In the genomic region with DNA sequence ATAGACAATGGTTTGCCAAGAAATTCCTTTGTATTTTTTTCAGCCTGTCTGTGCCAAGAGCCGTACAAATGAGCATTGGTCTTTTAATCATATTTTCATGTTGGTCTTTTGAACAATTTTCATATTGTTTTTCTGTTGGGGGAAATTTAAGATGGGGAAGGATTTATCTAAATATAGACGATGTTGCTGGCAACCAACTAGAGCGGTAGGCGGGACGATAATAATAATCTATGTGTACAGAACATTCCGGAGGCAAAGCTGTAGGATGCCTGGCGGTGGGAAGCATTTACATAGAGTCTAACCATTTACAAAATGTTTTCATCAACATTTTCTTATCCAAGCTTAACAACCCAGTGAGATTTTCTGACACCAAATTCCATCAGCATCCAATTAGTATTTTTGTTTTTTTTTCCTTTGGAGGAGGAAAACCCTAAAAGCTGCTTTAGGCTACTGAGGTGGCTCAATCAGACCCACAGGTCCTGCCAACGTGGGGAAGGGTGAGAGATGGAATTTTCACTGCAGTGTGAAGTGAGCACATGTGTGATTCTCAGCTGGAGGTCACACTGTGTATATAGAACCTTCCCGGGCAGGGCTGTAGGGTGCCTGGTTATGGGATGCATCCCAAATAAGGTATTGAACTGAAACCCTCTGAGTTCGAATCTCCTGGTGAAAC, we compare ENCODE assay signal across 11 cellular contexts. TPM values are rescaled to one million over a fixed set of nuclear protein-coding genes. Genes with fewer than 3 reads are reported as not detected.
DNase-seq lines count a peak whose midpoint lies in the region; ATAC-seq and TF ChIP-seq lines count a peak whose summit lies in the region.
"Had no signal": no experiment of that assay in that cellular context is flagged by ENCODE, and none has a peak within 500 bp of the region (broad histone marks: within the 10 kb centered on the region; RNA-seq: fewer than 3 reads in every experiment).

No MANE protein-coding gene starts in this region.

- intact Hi-C loops in vagina (cut with DNase I), result no loop called here

- H3K9me3 ChIP-seq in vagina, result no peaks in the 10 kb centered on the region
- H3K9me3 ChIP-seq: colonic mucosa had no signal

- peaks cover 35% of the 10 kb centered on the region for H3K4me1 Mint-ChIP-seq in stimulated activated naive CD8-positive, alpha-beta T cell treated with anti-CD3 and anti-CD28 coated beads, Interleukin-15, Interleukin-2, amounts not matched to agents 100 ng/mL and 50 ng/mL, for 24 hours (ENCODE audit: low read depth)
- peaks cover 52% of the 10 kb centered on the region for H3K4me1 Mint-ChIP-seq in stimulated activated naive CD8-positive, alpha-beta T cell treated with anti-CD3 and anti-CD28 coated beads, Interleukin-15, amount 100 ng/mL, for 72 hours
- H3K4me1 Mint-ChIP-seq in chondrocyte (ENCODE audit: low read depth) (peaks cover 70% of the 10 kb centered on the region), nephron (peaks cover 49% of the 10 kb centered on the region)

- peak overlapping the region; percentile 68 for H3K27ac Mint-ChIP-seq in stimulated activated naive CD8-positive, alpha-beta T cell treated with anti-CD3 and anti-CD28 coated beads, Interleukin-15, Interleukin-2, amounts not matched to agents 100 ng/mL and 50 ng/mL, for 24 hours
- H3K27ac Mint-ChIP-seq in stimulated activated naive CD8-positive, alpha-beta T cell treated with anti-CD3 and anti-CD28 coated beads, Interleukin-15, amount 100 ng/mL, for 72 hours, result peak overlapping the region in 1 of 2 donors; percentile 90
- H3K27ac Mint-ChIP-seq in chondrocyte (ENCODE audit: unreplicated experiment) (peak overlapping the region; percentile 95), nephron (peak overlapping the region; percentile 84 to 93 (median 91))

- no peak overlapping the region for H3K4me3 Mint-ChIP-seq in stimulated activated naive CD8-positive, alpha-beta T cell treated with anti-CD3 and anti-CD28 coated beads, Interleukin-15, Interleukin-2, amounts not matched to agents 100 ng/mL and 50 ng/mL, for 24 hours
- H3K4me3 Mint-ChIP-seq in stimulated activated naive CD8-positive, alpha-beta T cell treated with anti-CD3 and anti-CD28 coated beads, Interleukin-15, amount 100 ng/mL, for 72 hours, result peak overlapping the region in 1 of 2 donors; percentile 31
- H3K4me3 Mint-ChIP-seq in chondrocyte (ENCODE audit: unreplicated experiment), result no peak overlapping the region
- peak overlapping the region in 2 of 3 experiments; percentile 11 to 31 for H3K4me3 Mint-ChIP-seq in nephron

- TF ChIP-seq POLR2A in vagina (IDR thresholded peaks at IDR 0.05), result no peak

- no peaks in the 10 kb centered on the region for H3K36me3 Mint-ChIP-seq in stimulated activated naive CD8-positive, alpha-beta T cell treated with anti-CD3 and anti-CD28 coated beads, Interleukin-15, Interleukin-2, amounts not matched to agents 100 ng/mL and 50 ng/mL, for 24 hours (ENCODE audit: low read depth)
- no peaks in the 10 kb centered on the region for H3K36me3 Mint-ChIP-seq in chondrocyte (ENCODE audit: low read depth)
- H3K36me3 Mint-ChIP-seq in nephron (ENCODE audit: low read depth), result no peaks in the 10 kb centered on the region

- no peaks in the 10 kb centered on the region for H3K36me3 ChIP-seq in vagina
- H3K36me3 ChIP-seq: colonic mucosa had no signal

- H3K27me3 ChIP-seq in vagina (no peaks in the 10 kb centered on the region), foreskin keratinocyte (no peaks in the 10 kb centered on the region)
- H3K27me3 ChIP-seq: colonic mucosa had no signal

- H3K9me3 Mint-ChIP-seq in stimulated activated naive CD8-positive, alpha-beta T cell treated with anti-CD3 and anti-CD28 coated beads, Interleukin-15, Interleukin-2, amounts not matched to agents 100 ng/mL and 50 ng/mL, for 24 hours, result no peaks in the 10 kb centered on the region
- H3K9me3 Mint-ChIP-seq in stimulated activated naive CD8-positive, alpha-beta T cell treated with anti-CD3 and anti-CD28 coated beads, Interleukin-15, amount 100 ng/mL, for 72 hours, result no peaks in the 10 kb centered on the region
- H3K9me3 Mint-ChIP-seq in chondrocyte (ENCODE audit: low read depth), result no peaks in the 10 kb centered on the region
- H3K9me3 Mint-ChIP-seq in nephron, result no peaks in the 10 kb centered on the region

- H3K4me1 ChIP-seq in vagina (peaks cover 34% of the 10 kb centered on the region), foreskin keratinocyte (peaks cover 39% of the 10 kb centered on the region)
- H3K4me1 ChIP-seq: colonic mucosa had no signal

- no peak for DNase-seq in stimulated activated naive CD8-positive, alpha-beta T cell treated with anti-CD3 and anti-CD28 coated beads, Interleukin-15, amount 100 ng/mL, for 72 hours
- DNase-seq in chondrocyte (ENCODE audit: low spot score) (no peak), vagina (ENCODE audit: extremely low spot score in 2 of 2) (no peak), foreskin keratinocyte (no peak), NCI-H2029 treated with DMSO at 0.1 percent for 48 hours (lab: John Stamatoyannopoulos, UW) (no peak)
- no peak for DNase-seq in activated CD4-positive, alpha-beta T cell treated with anti-CD3 and anti-CD28 coated beads for 48 hours
- DNase-seq: colonic mucosa; left colon; stimulated activated CD4-positive, alpha-beta T cell treated with anti-CD3 and anti-CD28 coated beads, Interleukin-1b, Interleukin-23, amount 100 ng/mL, for 48 hours had no signal

- TF ChIP-seq CTCF in chondrocyte (IDR thresholded peaks at IDR 0.05) (no peak), nephron (IDR thresholded peaks at IDR 0.05; ENCODE audit: unreplicated experiment in 3 of 3) (no peak), vagina (IDR thresholded peaks at IDR 0.05) (no peak), foreskin keratinocyte (conservative IDR thresholded peaks at IDR 0.05) (no peak)

- no peaks in the 10 kb centered on the region for H3K27me3 Mint-ChIP-seq in stimulated activated naive CD8-positive, alpha-beta T cell treated with anti-CD3 and anti-CD28 coated beads, Interleukin-15, Interleukin-2, amounts not matched to agents 100 ng/mL and 50 ng/mL, for 24 hours
- no peaks in the 10 kb centered on the region for H3K27me3 Mint-ChIP-seq in stimulated activated naive CD8-positive, alpha-beta T cell treated with anti-CD3 and anti-CD28 coated beads, Interleukin-15, amount 100 ng/mL, for 72 hours
- no peaks in the 10 kb centered on the region for H3K27me3 Mint-ChIP-seq in chondrocyte (ENCODE audit: low read depth)
- no peaks in the 10 kb centered on the region for H3K27me3 Mint-ChIP-seq in nephron (ENCODE audit: low read depth)

- ATAC-seq in stimulated activated naive CD8-positive, alpha-beta T cell treated with anti-CD3 and anti-CD28 coated beads, Interleukin-15, amount 100 ng/mL, for 72 hours, result no peak
- ATAC-seq in foreskin keratinocyte, result no peak
- ATAC-seq: left colon had no signal

- no peak overlapping the region for H3K4me3 ChIP-seq in vagina
- H3K4me3 ChIP-seq: colonic mucosa had no signal

- H3K27ac ChIP-seq in vagina, result peak overlapping the region; percentile 5
- no peak overlapping the region for H3K27ac ChIP-seq in foreskin keratinocyte

RNA-seq across cellular contexts. Expression of gene SEC14L1, which starts 11.7 kb away (rescaled TPM):
- total RNA-seq in chondrocyte, result 47.1 to 60.0 TPM (median 51.8 TPM) in 3 replicates
- 40.5 TPM for total RNA-seq in vagina
- 36.9 and 53.3 TPM in 2 replicates for total RNA-seq in foreskin keratinocyte
- 20.2 and 24.2 TPM in 2 replicates for polyA plus RNA-seq in foreskin keratinocyte

Comparison
In these comparisons a context has a peak if more than half of its experiments do, and no peak if none do; other contexts are left out.
1. H3K4me3 Mint-ChIP-seq: peak in nephron (2 of 3); none in stimulated activated naive CD8-positive, alpha-beta T cell treated with anti-CD3 and anti-CD28 coated beads, Interleukin-15, Interleukin-2, amounts not matched to agents 100 ng/mL and 50 ng/mL, for 24 hours (single experiment) and chondrocyte (single experiment).